ENCODE assay signal across 17 cellular contexts in the genomic region with DNA sequence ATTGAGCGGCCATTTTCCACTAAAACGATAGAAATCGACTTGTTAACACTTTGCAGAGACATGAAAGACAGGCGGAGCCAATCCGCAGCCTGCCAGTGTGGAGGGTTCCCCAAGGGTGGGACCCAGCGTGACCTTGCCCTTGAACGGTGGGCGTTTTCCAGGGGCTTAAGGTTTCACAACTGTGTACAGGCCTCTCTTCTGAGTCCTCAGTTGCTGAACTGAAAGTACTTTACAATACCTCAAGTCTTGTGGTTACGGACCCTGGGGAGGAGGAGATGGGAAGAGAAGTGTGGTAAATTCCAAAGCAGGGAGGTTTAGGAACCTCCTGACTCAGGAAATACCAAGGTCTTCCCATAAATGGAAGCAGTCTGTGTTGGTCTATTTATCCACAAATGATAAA.
A peak's percentile ranks its signal among the peaks of the same experiment; 100 is the strongest.
DNase-seq lines count a peak whose midpoint lies in the region; ATAC-seq and TF ChIP-seq lines count a peak whose summit lies in the region.
"Had no signal": no experiment of that assay in that cellular context is flagged by ENCODE, and none has a peak within 500 bp of the region (broad histone marks: within the 10 kb centered on the region; RNA-seq: fewer than 3 reads in every experiment).

No MANE protein-coding gene starts in this region.

- no peaks in the 10 kb centered on the region for H3K27me3 ChIP-seq in GM23248 (replicated peaks; ENCODE audit: insufficient read depth)
- H3K27me3 ChIP-seq in endodermal cell (ENCODE audit: control insufficient read depth, insufficient read depth, low read length, poor library complexity, severe bottlenecking): no peaks in the 10 kb centered on the region
- no peaks in the 10 kb centered on the region for H3K27me3 ChIP-seq in effector memory CD4-positive, alpha-beta T cell (replicated peaks; ENCODE audit: control insufficient read depth, insufficient read depth, low read length, poor library complexity, severe bottlenecking)
- H3K27me3 ChIP-seq: breast epithelium, esophagus squamous epithelium, hepatocyte, neural progenitor cell, right atrium auricular region had no signal

- H3K27me3 Mint-ChIP-seq in endodermal cell (ENCODE audit: insufficient read depth): no peaks in the 10 kb centered on the region
- H3K27me3 Mint-ChIP-seq in CD14-positive monocyte (ENCODE audit: low read depth in 3 of 3): peaks cover 1 to 10% (median 4%) of the 10 kb centered on the region in 3 donors
- H3K27me3 Mint-ChIP-seq: activated naive CD4-positive, alpha-beta T cell treated with anti-CD3 and anti-CD28 coated beads, Interleukin-2, amount 10 ng/mL, durations not matched to agents 7 days and 5 days had no signal

- in situ Hi-C loops in GM23248 (cut with MboI): no loop called here
- in situ Hi-C loops in SK-MEL-5 (cut with HindIII; ENCODE audit: low pct_unique_long_range_greater_than_20kb, low sequenced_read_pairs): no loop called here

- H3K4me3 ChIP-seq in GM23248 (no peak overlapping the region), endodermal cell (ENCODE audit: low read length) (no peak overlapping the region)
- H3K4me3 ChIP-seq in effector memory CD4-positive, alpha-beta T cell (ENCODE audit: insufficient read depth, low read depth, low read length, poor library complexity, severe bottlenecking): no peak overlapping the region
- H3K4me3 ChIP-seq: breast epithelium, esophagus squamous epithelium, hepatocyte, neural progenitor cell, right atrium auricular region had no signal

- ATAC-seq in HG02870 (IDR thresholded peaks at IDR 0.05; ENCODE audit: unreplicated experiment): no peak

- H3K9me2 ChIP-seq in GM23248 (ENCODE audit: insufficient read depth): no peaks in the 10 kb centered on the region

- no peak overlapping the region for H3K9ac ChIP-seq in GM23248
- no peak overlapping the region for H3K9ac ChIP-seq in endodermal cell (ENCODE audit: extremely low read depth, low read length, poor library complexity, severe bottlenecking)
- H3K9ac ChIP-seq: neural progenitor cell had no signal

- H3K4me1 Mint-ChIP-seq in endodermal cell: peaks cover 5% of the 10 kb centered on the region
- no peaks in the 10 kb centered on the region for H3K4me1 Mint-ChIP-seq in CD14-positive monocyte

- no peak for TF ChIP-seq CTCF in endodermal cell (conservative IDR thresholded peaks at IDR 0.05)
- no peak for TF ChIP-seq CTCF in CD14-positive monocyte (IDR thresholded peaks at IDR 0.05)

- no peaks in the 10 kb centered on the region for H3K9me3 ChIP-seq in GM23248 (ENCODE audit: low read depth)
- H3K9me3 ChIP-seq in endodermal cell (ENCODE audit: control insufficient read depth, low read length): no peaks in the 10 kb centered on the region
- H3K9me3 ChIP-seq in effector memory CD4-positive, alpha-beta T cell (ENCODE audit: control insufficient read depth, low read length): no peaks in the 10 kb centered on the region
- H3K9me3 ChIP-seq: breast epithelium, esophagus squamous epithelium, right atrium auricular region had no signal

- 0 out of 2 replicates have a peak overlapping the region, but pooled peaks have one; percentile 29 for H2AFZ ChIP-seq in GM23248
- H2AFZ ChIP-seq: hepatocyte, neural progenitor cell had no signal

- H3F3A ChIP-seq in GM23248 (ENCODE audit: insufficient read depth): no peaks in the 10 kb centered on the region

- no peaks in the 10 kb centered on the region for H3K36me3 Mint-ChIP-seq in endodermal cell (ENCODE audit: low read depth)
- H3K36me3 Mint-ChIP-seq in CD14-positive monocyte: no peaks in the 10 kb centered on the region
- H3K36me3 Mint-ChIP-seq: activated naive CD4-positive, alpha-beta T cell treated with anti-CD3 and anti-CD28 coated beads, Interleukin-2, amount 10 ng/mL, durations not matched to agents 7 days and 5 days; neural progenitor cell had no signal

- H3K36me3 ChIP-seq in GM23248 (ENCODE audit: low read depth) (no peaks in the 10 kb centered on the region), endodermal cell (ENCODE audit: control insufficient read depth, insufficient read depth, low read length) (no peaks in the 10 kb centered on the region)
- no peaks in the 10 kb centered on the region for H3K36me3 ChIP-seq in effector memory CD4-positive, alpha-beta T cell (ENCODE audit: control insufficient read depth, insufficient read depth, low read length)
- H3K36me3 ChIP-seq: breast epithelium, esophagus squamous epithelium, neural progenitor cell, right atrium auricular region had no signal

- H4K20me1 ChIP-seq in GM23248 (ENCODE audit: insufficient read depth): no peaks in the 10 kb centered on the region

- DNase-seq in GM23248: no peak
- peak; percentile 22 for DNase-seq in SK-MEL-5 (ENCODE audit: low read depth, low spot score)
- no peak for DNase-seq in endodermal cell
- DNase-seq in renal cortical epithelial cell (ENCODE audit: low read depth): peak; percentile 62
- no peak for DNase-seq in RPMI8226
- DNase-seq in effector memory CD4-positive, alpha-beta T cell: no peak
- DNase-seq in CD14-positive monocyte (ENCODE audit: low spot score): no peak
- DNase-seq: esophagus squamous epithelium, SIG-M5 had no signal

- intact Hi-C loops in CD14-positive monocyte (cut with micrococcal nuclease): no loop called here

- 79 to 86% methylated on average over 9 of the region's 9 CpGs for WGBS in GM23248 (ENCODE audit: low coverage in 1 of 2, low lambda C conversion rate in 2 of 2, missing lambda C conversion rate in 2 of 2), 2 experiments
- WGBS in endodermal cell (ENCODE audit: insufficient coverage in 1 of 2, insufficient read length in 1 of 2), 2 experiments: 95 to 99% methylated on average over 6 to 9 of the region's 9 CpGs

- no peaks in the 10 kb centered on the region for H3K79me2 ChIP-seq in GM23248 (ENCODE audit: insufficient read depth)
- H3K79me2 ChIP-seq: hepatocyte had no signal

- H3K4me1 ChIP-seq in GM23248 (ENCODE audit: insufficient read depth) (no peaks in the 10 kb centered on the region), endodermal cell (ENCODE audit: control insufficient read depth, insufficient read depth, low read length) (no peaks in the 10 kb centered on the region)
- H3K4me1 ChIP-seq in effector memory CD4-positive, alpha-beta T cell (ENCODE audit: control insufficient read depth, insufficient read depth, low read length, poor library complexity, severe bottlenecking): no peaks in the 10 kb centered on the region
- H3K4me1 ChIP-seq: breast epithelium, esophagus squamous epithelium, neural progenitor cell, right atrium auricular region had no signal

- H3K27ac Mint-ChIP-seq in endodermal cell (peak overlapping the region; percentile 31), CD14-positive monocyte (peak overlapping the region in 1 of 7 donors; percentile 13)
- H3K27ac Mint-ChIP-seq: activated naive CD4-positive, alpha-beta T cell treated with anti-CD3 and anti-CD28 coated beads, Interleukin-2, amount 10 ng/mL, durations not matched to agents 7 days and 5 days; mesothelial cell of epicardium had no signal

- H3K4me3 Mint-ChIP-seq in endodermal cell (no peak overlapping the region), CD14-positive monocyte (no peak overlapping the region)
- H3K4me3 Mint-ChIP-seq: activated naive CD4-positive, alpha-beta T cell treated with anti-CD3 and anti-CD28 coated beads, Interleukin-2, amount 10 ng/mL, durations not matched to agents 7 days and 5 days; CD8-positive, alpha-beta T cell; mesothelial cell of epicardium; neural progenitor cell had no signal

- no peak overlapping the region for H3K4me2 ChIP-seq in GM23248 (ENCODE audit: unreplicated experiment)
- H3K4me2 ChIP-seq: hepatocyte, neural progenitor cell had no signal

- H3K9me3 Mint-ChIP-seq in endodermal cell (no peaks in the 10 kb centered on the region), CD14-positive monocyte (no peaks in the 10 kb centered on the region)
- H3K9me3 Mint-ChIP-seq: activated naive CD4-positive, alpha-beta T cell treated with anti-CD3 and anti-CD28 coated beads, Interleukin-2, amount 10 ng/mL, durations not matched to agents 7 days and 5 days; CD8-positive, alpha-beta T cell; mesothelial cell of epicardium; neural progenitor cell had no signal

- H3K27ac ChIP-seq in GM23248 (no peak overlapping the region), endodermal cell (ENCODE audit: low read depth, low read length) (no peak overlapping the region)
- no peak overlapping the region for H3K27ac ChIP-seq in effector memory CD4-positive, alpha-beta T cell (ENCODE audit: insufficient read depth, low read length, poor library complexity, severe bottlenecking)
- H3K27ac ChIP-seq: breast epithelium, esophagus squamous epithelium, hepatocyte, neural progenitor cell, right atrium auricular region had no signal

Comparison
In these comparisons a context has a peak if more than half of its experiments do, and no peak if none do; other contexts are left out.
1. DNase-seq: peak in SK-MEL-5 (single experiment) and renal cortical epithelial cell (single experiment); none in GM23248 (single experiment), endodermal cell (single experiment), RPMI8226 (single experiment), effector memory CD4-positive, alpha-beta T cell (0 of 3) and CD14-positive monocyte (single experiment).